ENCODE assay signal across 21 cellular contexts in the genomic region with DNA sequence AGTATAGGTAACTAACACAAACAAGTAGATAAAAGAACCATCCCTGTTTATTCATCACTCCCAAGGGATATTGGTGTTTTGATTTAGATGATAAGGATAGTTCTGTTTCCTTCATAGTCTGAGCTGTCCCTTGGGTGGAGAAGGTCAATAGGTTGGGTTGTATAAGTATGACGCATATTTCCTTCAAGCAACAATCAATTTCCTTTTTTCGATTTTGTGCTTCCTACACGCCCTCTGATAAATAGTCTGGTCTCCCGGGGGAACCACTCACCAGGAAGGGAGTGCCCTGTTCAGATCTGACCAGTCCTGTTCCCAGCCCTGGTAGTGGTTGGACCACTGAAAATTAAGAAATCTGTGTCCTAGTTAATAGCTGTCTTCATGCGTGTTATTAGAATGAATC.
DNase-seq lines count a peak whose midpoint lies in the region; ATAC-seq, FAIRE-seq and TF ChIP-seq lines count a peak whose summit lies in the region.
"Had no signal": no experiment of that assay in that cellular context is flagged by ENCODE, and none has a peak within 500 bp of the region (broad histone marks: within the 10 kb centered on the region; RNA-seq: fewer than 3 reads in every experiment).

No MANE protein-coding gene starts in this region.

- ATAC-seq in left cardiac atrium (peak; percentile 47 to 88), psoas muscle (peak in 3 of 4 donors; percentile 50 to 61 (median 53)), GM18858 (IDR thresholded peaks at IDR 0.05; ENCODE audit: unreplicated experiment) (no peak), HG03095 (IDR thresholded peaks at IDR 0.05; ENCODE audit: unreplicated experiment) (no peak)

- H3K36me3 ChIP-seq in bronchial epithelial cell (ENCODE audit: control insufficient read depth, insufficient read depth, low read length): no peaks in the 10 kb centered on the region
- no peaks in the 10 kb centered on the region for H3K36me3 ChIP-seq in psoas muscle (ENCODE audit: insufficient read depth in 1 of 2, low read depth in 1 of 2)

- DNase-seq in HPDE6-E6E7 (ENCODE audit: extremely low spot score) (peak; percentile 64), bronchial epithelial cell (ENCODE audit: low read depth) (peak; percentile 13), left cardiac atrium (peak; percentile 66), psoas muscle (no peak), cortex of kidney (lab: John Stamatoyannopoulos, UW) (no peak), NCI-H2171 treated with DMSO at 0.1 percent for 48 hours (lab: John Stamatoyannopoulos, UW) (no peak)
- DNase-seq: activated CD8-positive, alpha-beta memory T cell treated with anti-CD3 and anti-CD28 coated beads for 24 hours; activated naive CD8-positive, alpha-beta T cell treated with anti-CD3 and anti-CD28 coated beads, Interleukin-2, amount 10 ng/mL, durations not matched to agents 7 days and 5 days; CD4-positive, alpha-beta memory T cell; DMS79 treated with DMSO at 0.1 percent for 48 hours; effector CD4-positive, alpha-beta T cell; H9; hippocampal formation; NCI-H146; NCI-H226; NK-92 treated with Interleukin-12 subunit alpha and Interleukin-12 subunit beta, amount 100 ng/mL, for 24 hours; stimulated activated CD4-positive, alpha-beta T cell treated with anti-CD3 and anti-CD28 coated beads, Interleukin-15, amount 100 ng/mL, for 24 hours; stimulated activated naive CD4-positive, alpha-beta T cell treated with Interleukin-2 at 50 U/mL for 16 hours had no signal

- WGBS in psoas muscle, 3 donors: 55 to 69% (median 64%) methylated on average over 5 of the region's 5 CpGs

- TF ChIP-seq CTCF in bronchial epithelial cell (IDR thresholded peaks at IDR 0.05; ENCODE audit: insufficient read depth, low read length, severe bottlenecking) (no peak), psoas muscle (IDR thresholded peaks at IDR 0.05) (no peak)

- H3K27ac ChIP-seq in psoas muscle: no peak overlapping the region

- FAIRE-seq in bronchial epithelial cell (lab: Jason Lieb, UNC): no peak
- FAIRE-seq: HTR-8/SVneo had no signal

- no peaks in the 10 kb centered on the region for H3K4me1 ChIP-seq in psoas muscle

- no peaks in the 10 kb centered on the region for H3K27me3 ChIP-seq in bronchial epithelial cell (ENCODE audit: control insufficient read depth, insufficient read depth, low read length)
- no peaks in the 10 kb centered on the region for H3K27me3 ChIP-seq in psoas muscle (ENCODE audit: insufficient read depth in 3 of 3, low read length in 2 of 3)

- intact Hi-C loops in left cardiac atrium (cut with DNase I): no loop called here
- intact Hi-C loops in psoas muscle (cut with DNase I): no loop called here

- H3K4me3 ChIP-seq in bronchial epithelial cell (ENCODE audit: low read depth, low read length) (no peak overlapping the region), psoas muscle (no peak overlapping the region)

- no peaks in the 10 kb centered on the region for H3K9me3 ChIP-seq in psoas muscle

Comparison
In these comparisons a context has a peak if more than half of its experiments do, and no peak if none do; other contexts are left out.
1. DNase-seq: peak in HPDE6-E6E7 (single experiment), bronchial epithelial cell (single experiment) and left cardiac atrium (single experiment); none in psoas muscle (0 of 2), cortex of kidney (single experiment) and NCI-H2171 treated with DMSO at 0.1 percent for 48 hours (single experiment).
2. ATAC-seq: peak in left cardiac atrium (2 of 2) and psoas muscle (3 of 4); none in GM18858 (single experiment) and HG03095 (single experiment).